ENCODE assay signal across 18 cellular contexts in genomic region chr13:29884671-29885424, GRCh38. TPM values are rescaled to one million over a fixed set of nuclear protein-coding genes. Genes with fewer than 3 reads are reported as not detected.
DNase-seq lines count a peak whose midpoint lies in the region; ATAC-seq and TF ChIP-seq lines count a peak whose summit lies in the region.
"Had no signal": no experiment of that assay in that cellular context is flagged by ENCODE, and none has a peak within 500 bp of the region (broad histone marks: within the 10 kb centered on the region; RNA-seq: fewer than 3 reads in every experiment).

No MANE protein-coding gene starts in this region.

- H3K9me3 ChIP-seq in SK-N-SH (no peaks in the 10 kb centered on the region), testis (no peaks in the 10 kb centered on the region)
- H3K9me3 ChIP-seq: adrenal gland, left ventricle myocardium inferior, spleen, suprapubic skin had no signal

- TF ChIP-seq CTCF in SK-N-SH (IDR thresholded peaks at IDR 0.05) (no peak), testis (IDR thresholded peaks at IDR 0.05) (no peak)

- TF ChIP-seq RAD21 in SK-N-SH (IDR thresholded peaks at IDR 0.05; ENCODE audit: low read length), result no peak

- no peaks in the 10 kb centered on the region for H3K27me3 ChIP-seq in SK-N-SH (ENCODE audit: insufficient read depth)
- no peaks in the 10 kb centered on the region for H3K27me3 ChIP-seq in testis
- H3K27me3 ChIP-seq: adrenal gland, spleen, suprapubic skin had no signal

- ATAC-seq in SK-N-SH treated with all-trans-retinoic acid at 6 μM for 48 hours (no peak), HG02571 (IDR thresholded peaks at IDR 0.05; ENCODE audit: unreplicated experiment) (no peak)
- ATAC-seq: activated CD4-positive, alpha-beta T cell treated with anti-CD3 and anti-CD28 coated beads for 36 hours; CD8-positive, alpha-beta T cell; T-cell had no signal

- CTCF ChIA-PET in SK-N-SH (lab: Yijun Ruan, JAX), result no interaction called here

- intact Hi-C loops in testis (cut with DNase I; ENCODE audit: low total_unique reads), result no loop called here

- POLR2A ChIA-PET in SK-N-SH (lab: Yijun Ruan, JAX), result no interaction called here

- no peaks in the 10 kb centered on the region for H4K20me1 ChIP-seq in SK-N-SH (ENCODE audit: insufficient read depth)

- DNase-seq in SK-N-SH, result no peak
- DNase-seq in dermis blood vessel endothelial cell, result peak; percentile 31
- peak; percentile 12 for DNase-seq in kidney tubule cell (ENCODE audit: low spot score)
- peak; percentile 72 for DNase-seq in testis
- no peak for DNase-seq in NCI-H524 (lab: John Stamatoyannopoulos, UW)
- no peak for DNase-seq in mucosa of gallbladder (ENCODE audit: low spot score)
- DNase-seq: activated CD4-positive, alpha-beta T cell treated with anti-CD3 and anti-CD28 coated beads for 36 hours; activated T-cell treated with anti-CD3 and anti-CD28 coated beads, Interleukin-2, amount 50 U/mL, for 1 hour; CD8-positive, alpha-beta T cell; left ventricle myocardium inferior; NCI-H226; PC-9; spleen; T-cell had no signal

- no peaks in the 10 kb centered on the region for H3F3A ChIP-seq in SK-N-SH (replicated peaks; ENCODE audit: insufficient read depth)

- H3K9ac ChIP-seq in SK-N-SH, result no peak overlapping the region

- no peak overlapping the region for H2AFZ ChIP-seq in SK-N-SH (ENCODE audit: low read depth)
- H2AFZ ChIP-seq: PC-9 had no signal

- H3K36me3 ChIP-seq in SK-N-SH (replicated peaks in 1 of 2; ENCODE audit: control insufficient read depth in 1 of 2, insufficient read depth in 2 of 2, low read length in 1 of 2), result no peaks in the 10 kb centered on the region
- H3K36me3 ChIP-seq in testis (ENCODE audit: low read depth, missing control alignments), result no peaks in the 10 kb centered on the region
- H3K36me3 ChIP-seq: adrenal gland, left ventricle myocardium inferior, spleen, suprapubic skin had no signal

- H3K4me1 ChIP-seq in SK-N-SH (ENCODE audit: control insufficient read depth in 1 of 2, insufficient read depth in 2 of 2, low read depth in 1 of 2, low read length in 1 of 2), result no peaks in the 10 kb centered on the region
- H3K4me1 ChIP-seq in testis, result no peaks in the 10 kb centered on the region
- H3K4me1 ChIP-seq: adrenal gland, spleen, suprapubic skin had no signal

- no peaks in the 10 kb centered on the region for H3K79me2 ChIP-seq in SK-N-SH (ENCODE audit: insufficient read depth)

- WGBS in SK-N-SH (ENCODE audit: low lambda C conversion rate), result 72% methylated on average over 7 of the region's 7 CpGs
- 54 to 69% methylated on average over 7 of the region's 7 CpGs for WGBS in testis, 2 donors

- H3K27ac ChIP-seq in SK-N-SH (ENCODE audit: low read depth in 2 of 2, low read length in 1 of 2) (no peak overlapping the region), testis (peak overlapping the region in 1 of 2 donors; percentile 44)
- H3K27ac ChIP-seq: adrenal gland, left ventricle myocardium inferior, PC-9, spleen, suprapubic skin had no signal

- H3K4me3 ChIP-seq in SK-N-SH (ENCODE audit: low read depth in 2 of 2, low read length in 1 of 2) (no peak overlapping the region), testis (no peak overlapping the region)
- H3K4me3 ChIP-seq: adrenal gland, left ventricle myocardium inferior, PC-9, spleen, suprapubic skin had no signal

- H3K4me2 ChIP-seq in SK-N-SH, result no peak overlapping the region
- H3K4me2 ChIP-seq: PC-9 had no signal

- no peak for TF ChIP-seq EP300 in SK-N-SH (IDR thresholded peaks at IDR 0.05; ENCODE audit: borderline replicate concordance in 1 of 2, low read depth in 1 of 2, low read length in 1 of 2)

- no peaks in the 10 kb centered on the region for H3K9me2 ChIP-seq in SK-N-SH

- no peak for TF ChIP-seq POLR2A in testis (IDR thresholded peaks at IDR 0.05)

TF ChIP-seq in SK-N-SH, 30 proteins besides CTCF, POLR2A, EP300 and RAD21:
- no peak for TF ChIP-seq GATA2 (CRISPR knock-in tag; IDR thresholded peaks at IDR 0.05)
- 0 out of 2 replicates have a peak, but pooled peaks have one; percentile 25 for TF ChIP-seq PBX3 (IDR thresholded peaks at IDR 0.05)
- no peak for TF ChIP-seq TAF1 (IDR thresholded peaks at IDR 0.05; ENCODE audit: borderline replicate concordance, low read depth, low read length)

TF ChIP-seq in SK-N-SH treated with all-trans-retinoic acid at 6 μM for 48 hours, 23 proteins besides CTCF, POLR2A, EP300 and RAD21:
- no peak for TF ChIP-seq ESRRG (CRISPR knock-in tag; IDR thresholded peaks at IDR 0.05)
- no peak for TF ChIP-seq PATZ1 (CRISPR knock-in tag; IDR thresholded peaks at IDR 0.05; ENCODE audit: borderline replicate concordance)
- TF ChIP-seq CSDC2 (CRISPR knock-in tag; IDR thresholded peaks at IDR 0.05), result no peak
- TF ChIP-seq ZFP3 (CRISPR knock-in tag; IDR thresholded peaks at IDR 0.05), result no peak
- no peak for TF ChIP-seq ZFP30 (CRISPR knock-in tag; IDR thresholded peaks at IDR 0.05)
- TF ChIP-seq PPARA (CRISPR knock-in tag; IDR thresholded peaks at IDR 0.05; ENCODE audit: borderline replicate concordance), result no peak
- TF ChIP-seq TCF4 (CRISPR knock-in tag; IDR thresholded peaks at IDR 0.05; ENCODE audit: borderline replicate concordance), result no peak
- TF ChIP-seq ZNF70 (CRISPR knock-in tag; IDR thresholded peaks at IDR 0.05), result no peak
- no peak for TF ChIP-seq ZNF565 (CRISPR knock-in tag; conservative IDR thresholded peaks at IDR 0.05; ENCODE audit: low read depth)

RNA-seq across cellular contexts. Expression of gene UBL3, which starts 34.4 kb away (rescaled TPM):
- polyA plus RNA-seq in SK-N-SH (2012; rRNA removed) (5.8 and 7.4 TPM in 2 replicates), testis (ENCODE audit: insufficient read depth, low read depth, low replicate concordance) (41.6 TPM)
- 8.9 and 10.1 TPM in 2 replicates for polyA plus RNA-seq in SK-N-SH (2012; cell fraction: cytosol; rRNA removed)
- 2.9 and 4.5 TPM in 2 replicates for polyA plus RNA-seq in SK-N-SH (2012; cell fraction: nucleus; rRNA removed)
- total RNA-seq in dermis blood vessel endothelial cell (12.8 and 15.1 TPM in 2 replicates), testis (10 to 100 TPM; 35.0 to 42.4 TPM), mucosa of gallbladder (67.9 TPM)

Comparison
In these comparisons a context has a peak if more than half of its experiments do, and no peak if none do; other contexts are left out.
1. DNase-seq: peak in dermis blood vessel endothelial cell (single experiment), kidney tubule cell (single experiment) and testis (single experiment); none in SK-N-SH (single experiment), NCI-H524 (0 of 2) and mucosa of gallbladder (single experiment).